ENCODE assay signal across 24 cellular contexts in genomic region chr6:54002118-54002517, GRCh38.
"Had no signal": no experiment of that assay in that cellular context is flagged by ENCODE, and none has a peak within 500 bp of the region (broad histone marks: within the 10 kb centered on the region; RNA-seq: fewer than 3 reads in every experiment).

No MANE protein-coding gene starts in this region.

- H3K27ac ChIP-seq: ascending aorta, cardiac muscle cell, left ventricle myocardium inferior, psoas muscle, skin epidermis, suprapubic skin, transverse colon, vagina, VCaP had no signal

- H3K27me3 ChIP-seq: ascending aorta, cardiac muscle cell, suprapubic skin, transverse colon, vagina had no signal

- H3K9me3 ChIP-seq: ascending aorta, left ventricle myocardium inferior, psoas muscle, suprapubic skin, transverse colon, vagina had no signal

- H3K4me3 ChIP-seq: ascending aorta, cardiac muscle cell, left ventricle myocardium inferior, psoas muscle, skin epidermis, suprapubic skin, transverse colon, vagina had no signal

- H3K4me1 ChIP-seq: ascending aorta, suprapubic skin, transverse colon, vagina had no signal

- DNase-seq: activated CD4-positive, alpha-beta T cell treated with anti-CD3 and anti-CD28 coated beads, Interleukin-2, amount 50 U/mL, for 1 hour; activated CD4-positive, CD25-positive, alpha-beta regulatory T cell treated with anti-CD3 and anti-CD28 coated beads, Interleukin-2, amount 50 U/mL, for 72 hours; activated CD8-positive, alpha-beta memory T cell treated with anti-CD3 and anti-CD28 coated beads, Interleukin-2, amount 50 U/mL, for 4 hours; activated effector memory CD4-positive, alpha-beta T cell treated with Interleukin-2 at 50 U/mL for 16 hours; activated naive CD4-positive, alpha-beta T cell treated with anti-CD3 and anti-CD28 coated beads, Interleukin-2, amount 10 ng/mL, durations not matched to agents 7 days and 5 days; activated naive CD8-positive, alpha-beta T cell treated with anti-CD3 and anti-CD28 coated beads, Interleukin-2, amount 50 U/mL, for 24 hours; activated T-cell treated with anti-CD3 and anti-CD28 coated beads, Interleukin-2, amount 50 U/mL, for 4 hours; effector memory CD8-positive, alpha-beta T cell; hypothalamus; left ventricle myocardium inferior; naive thymus-derived CD4-positive, alpha-beta T cell; psoas muscle; right cardiac atrium; stimulated activated CD4-positive, alpha-beta T cell treated with anti-CD3 and anti-CD28 coated beads, Interleukin-15, amount 100 ng/mL, for 24 hours; stimulated activated CD4-positive, alpha-beta T cell treated with anti-CD3 and anti-CD28 coated beads, Interleukin-2, amount 100 ng/mL, for 48 hours; stimulated activated naive CD8-positive, alpha-beta T cell treated with anti-CD3 and anti-CD28 coated beads, Interleukin-15, amount 100 ng/mL, for 72 hours; T-helper 2 cell; transverse colon had no signal

- H3K36me3 ChIP-seq: ascending aorta, cardiac muscle cell, left ventricle myocardium inferior, suprapubic skin, transverse colon, vagina had no signal
